In genomic region chr10:114271014-114271778, GRCh38 we compare ENCODE assay signal across 15 cellular contexts. TPM values are rescaled to one million over a fixed set of nuclear protein-coding genes. Genes with fewer than 3 reads are reported as not detected.
DNase-seq lines count a peak whose midpoint lies in the region; ATAC-seq and TF ChIP-seq lines count a peak whose summit lies in the region.
"Had no signal": no experiment of that assay in that cellular context is flagged by ENCODE, and none has a peak within 500 bp of the region (broad histone marks: within the 10 kb centered on the region; RNA-seq: fewer than 3 reads in every experiment).

No MANE protein-coding gene starts in this region.

- peak overlapping the region; percentile 20 for H3K4me2 ChIP-seq in GM23248 (ENCODE audit: unreplicated experiment)

- H3K27me3 ChIP-seq in GM23248 (replicated peaks; ENCODE audit: insufficient read depth) = peaks cover 10% of the 10 kb centered on the region; the same call in 1 of the 2 replicates
- no peaks in the 10 kb centered on the region for H3K27me3 ChIP-seq in sigmoid colon
- no peaks in the 10 kb centered on the region for H3K27me3 ChIP-seq in testis

- no peak for TF ChIP-seq EP300 in sigmoid colon (IDR thresholded peaks at IDR 0.05)

- H3K4me1 ChIP-seq in GM23248 (ENCODE audit: insufficient read depth) (peaks cover 18% of the 10 kb centered on the region), sigmoid colon (peaks cover 0 to 21% (median 3%) of the 10 kb centered on the region in 4 donors), testis (no peaks in the 10 kb centered on the region)

- H3K4me3 ChIP-seq in GM23248 = no peak overlapping the region
- no peak overlapping the region for H3K4me3 ChIP-seq in sigmoid colon
- H3K4me3 ChIP-seq in testis = no peak overlapping the region
- H3K4me3 ChIP-seq: SK-N-MC had no signal

- no peaks in the 10 kb centered on the region for H4K20me1 ChIP-seq in GM23248 (ENCODE audit: insufficient read depth)

- H3K36me3 ChIP-seq in GM23248 (ENCODE audit: low read depth) (no peaks in the 10 kb centered on the region), sigmoid colon (no peaks in the 10 kb centered on the region), testis (ENCODE audit: low read depth, missing control alignments) (no peaks in the 10 kb centered on the region)

- POLR2A ChIA-PET in RWPE1 (lab: Yijun Ruan, JAX; ENCODE audit: low non-redundant PET) = no interaction called here

- peaks cover 18% of the 10 kb centered on the region for H3F3A ChIP-seq in GM23248 (ENCODE audit: insufficient read depth)

- peak; percentile 2 for ATAC-seq in left ventricle myocardium superior
- ATAC-seq in GM21447 (IDR thresholded peaks at IDR 0.05; ENCODE audit: unreplicated experiment) = no peak
- no peak for ATAC-seq in GM19035 (IDR thresholded peaks at IDR 0.05; ENCODE audit: unreplicated experiment)

- DNase-seq in GM23248 (peak; percentile 41), RWPE1 (ENCODE audit: low spot score) (peak; percentile 36), left ventricle myocardium superior (no peak), sigmoid colon (no peak), testis (no peak), AG08395 (ENCODE audit: low spot score) (no peak)
- DNase-seq: CD8-positive, alpha-beta memory T cell; MV-4-11; NCI-H526 treated with DMSO at 0.1 percent for 48 hours; stimulated activated CD4-positive, alpha-beta T cell treated with anti-CD3 and anti-CD28 coated beads, Interleukin-2, amount 100 ng/mL, for 24 hours; stimulated activated naive CD4-positive, alpha-beta T cell had no signal

- H3K27ac ChIP-seq in GM23248 (0 out of 2 replicates have a peak overlapping the region, but pooled peaks have one; percentile 6), RWPE1 (peak overlapping the region; percentile 75), sigmoid colon (peak overlapping the region in 3 of 4 donors; percentile 14 to 40 (median 20)), testis (no peak overlapping the region)
- H3K27ac ChIP-seq: SK-N-MC had no signal

- intact Hi-C loops in left ventricle myocardium superior (cut with micrococcal nuclease) = no loop called here
- intact Hi-C loops in sigmoid colon (cut with DNase I) = no loop called here
- intact Hi-C loops in testis (cut with DNase I; ENCODE audit: low total_unique reads) = no loop called here

- no peaks in the 10 kb centered on the region for H3K9me2 ChIP-seq in GM23248 (ENCODE audit: insufficient read depth)

- TF ChIP-seq CTCF in RWPE1 (conservative IDR thresholded peaks at IDR 0.05; ENCODE audit: low read depth) (no peak), sigmoid colon (IDR thresholded peaks at IDR 0.05) (no peak), testis (IDR thresholded peaks at IDR 0.05) (no peak)

- CTCF ChIA-PET in RWPE1 (lab: Yijun Ruan, JAX) = interaction anchor here (0.6 to 1.3 kb wide), 8 partner anchors 10 to 481 kb away, joined by 3 to 7 read pairs (median 3); partner anchors contain the start of gene VWA2

- no peaks in the 10 kb centered on the region for H3K9me3 ChIP-seq in GM23248 (ENCODE audit: low read depth)
- no peaks in the 10 kb centered on the region for H3K9me3 ChIP-seq in sigmoid colon
- no peaks in the 10 kb centered on the region for H3K9me3 ChIP-seq in testis

- TF ChIP-seq POLR2A in sigmoid colon (IDR thresholded peaks at IDR 0.05) (no peak), testis (IDR thresholded peaks at IDR 0.05) (no peak)

- H3K9ac ChIP-seq in GM23248 = no peak overlapping the region

- no peak overlapping the region for H2AFZ ChIP-seq in GM23248

- 85 to 91% methylated on average over 4 of the region's 4 CpGs for WGBS in GM23248 (ENCODE audit: low coverage in 1 of 2, low lambda C conversion rate in 2 of 2, missing lambda C conversion rate in 2 of 2), 2 experiments
- WGBS in sigmoid colon, 2 donors = 18 to 64% methylated on average over 4 of the region's 4 CpGs
- WGBS in testis, 2 donors = 86 to 89% methylated on average over 4 of the region's 4 CpGs

- in situ Hi-C loops in GM23248 (cut with MboI) = no loop called here

- no peaks in the 10 kb centered on the region for H3K79me2 ChIP-seq in GM23248 (ENCODE audit: insufficient read depth)

RNA-seq across cellular contexts. Expression of gene VWA2, which starts 32.1 kb away (rescaled TPM):
- not detected in 2 replicates for total RNA-seq in GM23248 (2014; rRNA removed; shearing (Covaris generic))
- polyA plus RNA-seq in GM23248 (2016; fragmentation: Nextera tagmentation; extraction: Ambion mirVana) = not detected in 2 replicates
- not detected for total RNA-seq in left ventricle myocardium superior
- under 1 TPM in 2 of 4 donors, not detected in 2; 0.36 to 0.55 TPM for total RNA-seq in sigmoid colon
- 1 to 10 TPM in 1 of 3 donors, under 1 TPM in 1, not detected in 1; 0.23 to 1.3 TPM for polyA plus RNA-seq in sigmoid colon
- 1 to 10 TPM; 2.4 TPM for total RNA-seq in testis
- polyA plus RNA-seq in testis (ENCODE audit: insufficient read depth, low read depth, low replicate concordance) = 2.6 TPM
- total RNA-seq: CD8-positive, alpha-beta memory T cell had no signal
- polyA plus RNA-seq: CD8-positive, alpha-beta memory T cell; neural cell had no signal

Comparison
In these comparisons a context has a peak if more than half of its experiments do, and no peak if none do; other contexts are left out.
1. DNase-seq: peak in GM23248 (single experiment) and RWPE1 (single experiment); none in left ventricle myocardium superior (single experiment), sigmoid colon (single experiment), testis (single experiment) and AG08395 (single experiment).
2. H3K27ac ChIP-seq: peak in GM23248 (single experiment), RWPE1 (single experiment) and sigmoid colon (3 of 4); none in testis (0 of 2).